Comparison of ENCODE assay signal across 1 cellular context in genomic region chr16:71610936-71611871, GRCh38.
TF ChIP-seq lines count a peak whose summit lies in the region.

No MANE protein-coding gene starts in this region.

TF ChIP-seq in H1, 55 proteins besides CTCF, POLR2A, EP300 and RAD21 (continued from another document):
- TF ChIP-seq SP1 (IDR thresholded peaks at IDR 0.05; ENCODE audit: low read depth, low read length), result no peak
TF ChIP-seq in H1: peak in this region for 5.
